Comparison of ENCODE assay signal across 1 cellular context in genomic region chr6:166927240-166927941, GRCh38.
TF ChIP-seq lines count a peak whose summit lies in the region.

No MANE protein-coding gene starts in this region.

TF ChIP-seq in GM12878, 131 proteins besides CTCF, POLR2A, EP300 and RAD21:
- TF ChIP-seq MYB (IDR thresholded peaks at IDR 0.05; ENCODE audit: borderline replicate concordance, low read depth, low read length), result no peak
